Comparison of ENCODE assay signal across 1 cellular context in genomic region chr6:25270559-25270958, GRCh38.
TF ChIP-seq lines count a peak whose summit lies in the region.

No MANE protein-coding gene starts in this region.

TF ChIP-seq in HepG2, 621 proteins besides CTCF, POLR2A, EP300 and RAD21 (continued from another document):
- TF ChIP-seq HMGXB3 (CRISPR knock-in tag; IDR thresholded peaks at IDR 0.05; ENCODE audit: borderline replicate concordance) (no peak), ONECUT2 (CRISPR knock-in tag; IDR thresholded peaks at IDR 0.05) (no peak), ATF4 (CRISPR knock-in tag; IDR thresholded peaks at IDR 0.05) (0 out of 4 replicates have a peak, but pooled peaks of 1 of the 2 experiments have one; percentile 15), ZSCAN30 (CRISPR knock-in tag; IDR thresholded peaks at IDR 0.05) (no peak), ZNF432 (CRISPR knock-in tag; IDR thresholded peaks at IDR 0.05; ENCODE audit: borderline replicate concordance) (no peak), ZMYM4 (CRISPR knock-in tag; IDR thresholded peaks at IDR 0.05) (no peak), RELA (CRISPR knock-in tag; IDR thresholded peaks at IDR 0.05) (no peak), ZNF619 (CRISPR knock-in tag; IDR thresholded peaks at IDR 0.05) (no peak), EED (CRISPR knock-in tag; IDR thresholded peaks at IDR 0.05) (no peak), RFXAP (CRISPR knock-in tag; IDR thresholded peaks at IDR 0.05; ENCODE audit: borderline replicate concordance) (no peak), RARG (CRISPR knock-in tag; IDR thresholded peaks at IDR 0.05; ENCODE audit: low read depth) (no peak), ARID3A (IDR thresholded peaks at IDR 0.05; ENCODE audit: low read depth, low read length) (no peak), NFKBIZ (CRISPR knock-in tag; IDR thresholded peaks at IDR 0.05) (no peak), SAP130 (CRISPR knock-in tag; IDR thresholded peaks at IDR 0.05; ENCODE audit: low read depth) (peak; percentile 77), ZNF501 (CRISPR knock-in tag; IDR thresholded peaks at IDR 0.05) (no peak), ZNF512 (CRISPR knock-in tag; IDR thresholded peaks at IDR 0.05) (no peak), TFAP4 (IDR thresholded peaks at IDR 0.05; ENCODE audit: borderline replicate concordance, low read depth) (peak; percentile 30; the same call in 1 of the 2 replicates), NFATC3 (CRISPR knock-in tag; IDR thresholded peaks at IDR 0.05) (no peak), CBFB (CRISPR knock-in tag; IDR thresholded peaks at IDR 0.05) (no peak), ESRRA (CRISPR knock-in tag; IDR thresholded peaks at IDR 0.05; ENCODE audit: low read depth) (no peak), ZFP62 (CRISPR knock-in tag; IDR thresholded peaks at IDR 0.05) (no peak), REST (IDR thresholded peaks at IDR 0.05; ENCODE audit: borderline replicate concordance in 1 of 2, low read depth in 1 of 2, low read length in 2 of 2) (no peak), ZNF558 (CRISPR knock-in tag; IDR thresholded peaks at IDR 0.05; ENCODE audit: borderline replicate concordance) (no peak), NR1H2 (CRISPR knock-in tag; IDR thresholded peaks at IDR 0.05; ENCODE audit: borderline replicate concordance, low read depth) (no peak), HDAC6 (IDR thresholded peaks at IDR 0.05; ENCODE audit: low read depth, low read length) (no peak), RARA (CRISPR knock-in tag; IDR thresholded peaks at IDR 0.05) (peak; percentile 76), ZGPAT (CRISPR knock-in tag; IDR thresholded peaks at IDR 0.05) (no peak), RFX3 (CRISPR knock-in tag; IDR thresholded peaks at IDR 0.05) (no peak), POLR2AphosphoS2 (IDR thresholded peaks at IDR 0.05; ENCODE audit: low read depth, low read length) (no peak), HIC2 (CRISPR knock-in tag; IDR thresholded peaks at IDR 0.05; ENCODE audit: low read depth) (no peak), HINFP (CRISPR knock-in tag; IDR thresholded peaks at IDR 0.05; ENCODE audit: low read depth) (no peak)
TF ChIP-seq in HepG2: peak in this region for 59.
